20 cellular contexts compared by ENCODE assay signal in genomic region chr2:11837875-11838734, GRCh38.
DNase-seq lines count a peak whose midpoint lies in the region; ATAC-seq, FAIRE-seq and TF ChIP-seq lines count a peak whose summit lies in the region.
"Had no signal": no experiment of that assay in that cellular context is flagged by ENCODE, and none has a peak within 500 bp of the region (broad histone marks: within the 10 kb centered on the region; RNA-seq: fewer than 3 reads in every experiment).

No MANE protein-coding gene starts in this region.

- ATAC-seq in stimulated activated naive CD8-positive, alpha-beta T cell treated with anti-CD3 and anti-CD28 coated beads, Interleukin-15, Interleukin-2, amounts not matched to agents 100 U/mL and 50 U/mL, for 24 hours, result peak; percentile 22
- ATAC-seq in stimulated activated naive CD8-positive, alpha-beta T cell treated with anti-CD3 and anti-CD28 coated beads, Interleukin-15, amount 100 ng/mL, for 72 hours, result no peak
- ATAC-seq in HepG2 (peak; percentile 84), natural killer cell (no peak), GM21423 (IDR thresholded peaks at IDR 0.05; ENCODE audit: unreplicated experiment) (no peak)
- ATAC-seq: GM23338 had no signal

- TF ChIP-seq POLR2A in HepG2 (IDR thresholded peaks at IDR 0.05; ENCODE audit: insufficient read depth in 1 of 2, low read depth in 2 of 2, low read length in 2 of 2), result no peak
- no peak for TF ChIP-seq POLR2A in thyroid gland (IDR thresholded peaks at IDR 0.05)

- DNase-seq in stimulated activated naive CD8-positive, alpha-beta T cell treated with anti-CD3 and anti-CD28 coated beads, Interleukin-15, Interleukin-2, amounts not matched to agents 100 U/mL and 50 U/mL, for 24 hours, result no peak
- DNase-seq in stimulated activated naive CD8-positive, alpha-beta T cell treated with anti-CD3 and anti-CD28 coated beads, Interleukin-15, amount 100 ng/mL, for 72 hours, result no peak
- no peak for DNase-seq in Karpas-422
- DNase-seq in HepG2 (ENCODE audit: low spot score), result peak; percentile 25
- peak; percentile 20 to 25 for DNase-seq in thyroid gland
- DNase-seq in natural killer cell, result no peak
- DNase-seq in NCI-H1092 treated with DMSO at 0.1 percent for 48 hours (lab: John Stamatoyannopoulos, UW), result no peak
- DNase-seq: CD4-positive, CD25-positive, alpha-beta regulatory T cell; CD8-positive, alpha-beta memory T cell; COR-L47; DMS 273 treated with DMSO at 0.1 percent for 48 hours; DMS53; H7 had no signal

- H3K9me3 Mint-ChIP-seq in stimulated activated naive CD8-positive, alpha-beta T cell treated with anti-CD3 and anti-CD28 coated beads, Interleukin-15, amount 100 ng/mL, for 72 hours, result peaks cover 4 to 17% of the 10 kb centered on the region in 2 donors
- peaks cover 2 to 7% of the 10 kb centered on the region in 2 donors for H3K9me3 Mint-ChIP-seq in natural killer cell

- H3K4me3 Mint-ChIP-seq in stimulated activated naive CD8-positive, alpha-beta T cell treated with anti-CD3 and anti-CD28 coated beads, Interleukin-15, amount 100 ng/mL, for 72 hours, result no peak overlapping the region
- H3K4me3 Mint-ChIP-seq in natural killer cell, result no peak overlapping the region
- H3K4me3 Mint-ChIP-seq: B cell; CD4-positive, CD25-positive, alpha-beta regulatory T cell; CD8-positive, alpha-beta memory T cell; GM23338 had no signal

- no peak overlapping the region for H3K27ac Mint-ChIP-seq in stimulated activated naive CD8-positive, alpha-beta T cell treated with anti-CD3 and anti-CD28 coated beads, Interleukin-15, amount 100 ng/mL, for 72 hours
- H3K27ac Mint-ChIP-seq in natural killer cell, result no peak overlapping the region
- H3K27ac Mint-ChIP-seq: B cell; CD4-positive, CD25-positive, alpha-beta regulatory T cell; CD8-positive, alpha-beta memory T cell; GM23338 had no signal

- no peak overlapping the region for H3K9ac ChIP-seq in Karpas-422 (ENCODE audit: low read length)
- H3K9ac ChIP-seq in HepG2 (ENCODE audit: insufficient read depth, low read depth, low read length), result peak overlapping the region; percentile 6; the same call in 1 of the 2 replicates
- H3K9ac ChIP-seq: BLaER1 treated with 17β-estradiol and CSF1 and Interleukin-3, amounts not matched to agents 10 nM and 100 nM had no signal

- H3K36me3 ChIP-seq in Karpas-422 (ENCODE audit: insufficient read depth, low read length) (peaks cover 2% of the 10 kb centered on the region; the same call in 1 of the 2 replicates), HepG2 (replicated peaks in 1 of 2; ENCODE audit: control insufficient read depth in 1 of 2, insufficient read depth in 2 of 2, low read length in 2 of 2) (no peaks in the 10 kb centered on the region), thyroid gland (no peaks in the 10 kb centered on the region)
- H3K36me3 ChIP-seq: BLaER1 treated with 17β-estradiol and CSF1 and Interleukin-3, amounts not matched to agents 10 nM and 100 nM had no signal

- H3K4me3 ChIP-seq in Karpas-422 (ENCODE audit: low read length) (no peak overlapping the region), HepG2 (replicated peaks in 1 of 3; ENCODE audit: insufficient read depth in 1 of 3, low read depth in 2 of 3, low read length in 3 of 3) (peak overlapping the region in 1 of 3 experiments; percentile 59; a peak in 2 of 6 replicates), thyroid gland (replicated peaks in 1 of 3) (no peak overlapping the region)
- H3K4me3 ChIP-seq: BLaER1 treated with 17β-estradiol and CSF1 and Interleukin-3, amounts not matched to agents 10 nM and 100 nM; GM23338 had no signal

- H3K4me2 ChIP-seq in Karpas-422 (ENCODE audit: low read depth, low read length, poor library complexity, severe bottlenecking), result no peak overlapping the region
- peak overlapping the region; percentile 77 for H3K4me2 ChIP-seq in HepG2 (ENCODE audit: low read depth, low read length)
- H3K4me2 ChIP-seq: BLaER1 treated with 17β-estradiol and CSF1 and Interleukin-3, amounts not matched to agents 10 nM and 100 nM; GM23338 had no signal

- BruUV-seq in HepG2 (replicated peaks; lab: Mats Ljungman, UMichigan), result no TSS peak

- peaks cover 11% of the 10 kb centered on the region for H3K36me3 Mint-ChIP-seq in natural killer cell
- H3K36me3 Mint-ChIP-seq: CD4-positive, CD25-positive, alpha-beta regulatory T cell had no signal

- H3K27me3 ChIP-seq in Karpas-422 (ENCODE audit: low read length) (no peaks in the 10 kb centered on the region), HepG2 (ENCODE audit: control insufficient read depth in 1 of 2, insufficient read depth in 2 of 2, low read length in 2 of 2) (peaks cover 1 to 12% of the 10 kb centered on the region in 2 experiments; a peak in 2 of 5 replicates), thyroid gland (no peaks in the 10 kb centered on the region)

- 13% methylated on average over 9 of the region's 10 CpGs for WGBS in HepG2 (ENCODE audit: low lambda C conversion rate)
- 66 to 67% methylated on average over 9 to 10 of the region's 10 CpGs for WGBS in thyroid gland, 2 donors

- POLR2A ChIA-PET in HepG2 (lab: Yijun Ruan, JAX), result no interaction called here

- no peaks in the 10 kb centered on the region for H3K9me2 ChIP-seq in Karpas-422 (replicated peaks; ENCODE audit: insufficient read depth, low read length)

- peaks cover 4% of the 10 kb centered on the region for H3K4me1 Mint-ChIP-seq in stimulated activated naive CD8-positive, alpha-beta T cell treated with anti-CD3 and anti-CD28 coated beads, Interleukin-15, amount 100 ng/mL, for 72 hours
- H3K4me1 Mint-ChIP-seq in natural killer cell, result peaks cover 11 to 16% of the 10 kb centered on the region in 2 donors

- H3K4me1 ChIP-seq in Karpas-422 (ENCODE audit: low read length), result peaks cover 65% of the 10 kb centered on the region
- peaks cover 32% of the 10 kb centered on the region for H3K4me1 ChIP-seq in HepG2 (ENCODE audit: insufficient read depth, low read length)
- H3K4me1 ChIP-seq in thyroid gland, result no peaks in the 10 kb centered on the region

- TF ChIP-seq EP300 in HepG2 (IDR thresholded peaks at IDR 0.05; ENCODE audit: low read depth in 2 of 2, low read length in 2 of 2), result no peak
- TF ChIP-seq EP300 in HepG2 (CRISPR knock-in tag; IDR thresholded peaks at IDR 0.05; ENCODE audit: borderline replicate concordance), result no peak

- H3K27ac ChIP-seq in Karpas-422 (ENCODE audit: low read length) (0 out of 2 replicates have a peak overlapping the region, but pooled peaks have one; percentile 28), HepG2 (ENCODE audit: extremely low read length, insufficient read depth, low read length) (no peak overlapping the region), thyroid gland (no peak overlapping the region)
- H3K27ac ChIP-seq: BLaER1 treated with 17β-estradiol and CSF1 and Interleukin-3, amounts not matched to agents 10 nM and 100 nM had no signal

- H4K20me1 ChIP-seq in Karpas-422 (ENCODE audit: insufficient read depth, low read depth, low read length) (no peaks in the 10 kb centered on the region), HepG2 (ENCODE audit: insufficient read depth, low read length) (no peaks in the 10 kb centered on the region)
- H4K20me1 ChIP-seq: BLaER1 treated with 17β-estradiol and CSF1 and Interleukin-3, amounts not matched to agents 10 nM and 100 nM had no signal

- FAIRE-seq in HepG2 (lab: Jason Lieb, UNC), result no peak
- FAIRE-seq: G401.6, GM19239, HTR-8/SVneo had no signal

- peaks cover 36% of the 10 kb centered on the region for H3K27me3 Mint-ChIP-seq in stimulated activated naive CD8-positive, alpha-beta T cell treated with anti-CD3 and anti-CD28 coated beads, Interleukin-15, amount 100 ng/mL, for 72 hours
- H3K27me3 Mint-ChIP-seq in natural killer cell (ENCODE audit: low read depth in 2 of 2), result peaks cover 8 to 11% of the 10 kb centered on the region in 2 donors
- H3K27me3 Mint-ChIP-seq: B cell had no signal

- intact Hi-C loops in HepG2 (cut with micrococcal nuclease; ENCODE audit: unreplicated experiment), result no loop called here
- intact Hi-C loops in thyroid gland (cut with DNase I), result loop anchor here (10.0 kb wide), 1 partner anchor 1167 kb away; no protein-coding TSS in a partner anchor
- intact Hi-C loops in natural killer cell (cut with micrococcal nuclease), result no loop called here

- TF ChIP-seq CTCF in HepG2 (CRISPR knock-in tag; IDR thresholded peaks at IDR 0.05) (no peak; the same call in 1 of the 2 replicates), thyroid gland (IDR thresholded peaks at IDR 0.05) (no peak), natural killer cell (IDR thresholded peaks at IDR 0.05) (no peak)

- in situ Hi-C loops in HepG2 (cut with HindIII; ENCODE audit: extremely low pct_ligation_motif_present, low pct_unique_long_range_greater_than_20kb), result loop anchor here (10.0 kb wide), 1 partner anchor 1167 kb away; no protein-coding TSS in a partner anchor

- no peak for TF ChIP-seq RAD21 in HepG2 (CRISPR knock-in tag; IDR thresholded peaks at IDR 0.05)

- no peak overlapping the region for H2AFZ ChIP-seq in Karpas-422 (ENCODE audit: low read length)
- H2AFZ ChIP-seq in HepG2 (ENCODE audit: low read length), result peak overlapping the region; percentile 67
- H2AFZ ChIP-seq: GM23338 had no signal

- CTCF ChIA-PET in HepG2 (lab: Yijun Ruan, JAX; ENCODE audit: low intra/inter-chr PET ratio, low total read pairs), result no interaction called here

- peaks cover 80% of the 10 kb centered on the region for H3K79me2 ChIP-seq in Karpas-422 (ENCODE audit: low read length)
- H3K79me2 ChIP-seq in HepG2 (ENCODE audit: insufficient read depth, low read length), result no peaks in the 10 kb centered on the region

- H3K9me3 ChIP-seq in Karpas-422 (ENCODE audit: low read length) (no peaks in the 10 kb centered on the region), HepG2 (ENCODE audit: low read length) (peaks cover 5% of the 10 kb centered on the region; the same call in 1 of the 2 replicates), thyroid gland (no peaks in the 10 kb centered on the region)

Comparison
In these comparisons a context has a peak if more than half of its experiments do, and no peak if none do; other contexts are left out.
1. ATAC-seq: peak in stimulated activated naive CD8-positive, alpha-beta T cell treated with anti-CD3 and anti-CD28 coated beads, Interleukin-15, Interleukin-2, amounts not matched to agents 100 U/mL and 50 U/mL, for 24 hours (single experiment) and HepG2 (single experiment); none in stimulated activated naive CD8-positive, alpha-beta T cell treated with anti-CD3 and anti-CD28 coated beads, Interleukin-15, amount 100 ng/mL, for 72 hours (single experiment), natural killer cell (0 of 3) and GM21423 (single experiment).
2. DNase-seq: peak in HepG2 (single experiment) and thyroid gland (2 of 2); none in stimulated activated naive CD8-positive, alpha-beta T cell treated with anti-CD3 and anti-CD28 coated beads, Interleukin-15, Interleukin-2, amounts not matched to agents 100 U/mL and 50 U/mL, for 24 hours (single experiment), stimulated activated naive CD8-positive, alpha-beta T cell treated with anti-CD3 and anti-CD28 coated beads, Interleukin-15, amount 100 ng/mL, for 72 hours (0 of 2), Karpas-422 (single experiment), natural killer cell (single experiment) and NCI-H1092 treated with DMSO at 0.1 percent for 48 hours (single experiment).